8 cellular contexts compared by ENCODE assay signal in genomic region chr16:74601131-74601871, GRCh38. TPM values are rescaled to one million over a fixed set of nuclear protein-coding genes. Genes with fewer than 3 reads are reported as not detected.
A peak's percentile ranks its signal among the peaks of the same experiment; 100 is the strongest.
DNase-seq lines count a peak whose midpoint lies in the region; ATAC-seq and TF ChIP-seq lines count a peak whose summit lies in the region.

No MANE protein-coding gene starts in this region.

- H3K36me3 ChIP-seq in gastroesophageal sphincter (peaks cover 0 to 21% of the 10 kb centered on the region in 2 donors), left ventricle myocardium inferior (peaks cover 7% of the 10 kb centered on the region)

- DNase-seq in NCI-H69 (lab: John Stamatoyannopoulos, UW): peak; percentile 4
- peak; percentile 66 for DNase-seq in activated T-helper 1 cell treated with anti-CD3 and anti-CD28 coated beads, Interleukin-12 subunit alpha, Interleukin-12 subunit beta, Interleukin-2, Interleukin-4 antibody, amounts not matched to agents 30 ng/mL and 10 ng/mL and 1 ng/mL, durations not matched to agents 14 hours and 24 hours and 36 hours (ENCODE audit: low spot score)
- DNase-seq in stimulated activated CD4-positive, alpha-beta T cell treated with anti-CD3 and anti-CD28 coated beads, Interleukin-2, amount 100 ng/mL, for 24 hours: peak; percentile 46 to 54
- DNase-seq in SK-N-DZ (ENCODE audit: low spot score): no peak
- DNase-seq in left ventricle myocardium inferior: no peak

- no peaks in the 10 kb centered on the region for H3K9me3 Mint-ChIP-seq in activated T-helper 1 cell treated with anti-CD3 and anti-CD28 coated beads, Interleukin-12 subunit alpha, Interleukin-12 subunit beta, Interleukin-2, Interleukin-4 antibody, amounts not matched to agents 30 ng/mL and 10 ng/mL and 1 ng/mL, durations not matched to agents 14 hours and 24 hours and 36 hours

- 48 to 68% methylated on average over 9 of the region's 9 CpGs for WGBS in gastroesophageal sphincter (ENCODE audit: low coverage in 1 of 2), 2 donors

- ATAC-seq in GM21447 (IDR thresholded peaks at IDR 0.05; ENCODE audit: unreplicated experiment) (peak; percentile 65), HG02970 (IDR thresholded peaks at IDR 0.05; ENCODE audit: low FRiP score, unreplicated experiment) (no peak), gastroesophageal sphincter (no peak)

- no peak for TF ChIP-seq CTCF in gastroesophageal sphincter (IDR thresholded peaks at IDR 0.05)
- TF ChIP-seq CTCF in left ventricle myocardium inferior (IDR thresholded peaks at IDR 0.05; ENCODE audit: borderline replicate concordance): no peak

- H3K4me3 Mint-ChIP-seq in activated T-helper 1 cell treated with anti-CD3 and anti-CD28 coated beads, Interleukin-12 subunit alpha, Interleukin-12 subunit beta, Interleukin-2, Interleukin-4 antibody, amounts not matched to agents 30 ng/mL and 10 ng/mL and 1 ng/mL, durations not matched to agents 14 hours and 24 hours and 36 hours: peak overlapping the region; percentile 77

- H3K9me3 ChIP-seq in gastroesophageal sphincter: no peaks in the 10 kb centered on the region
- no peaks in the 10 kb centered on the region for H3K9me3 ChIP-seq in left ventricle myocardium inferior (replicated peaks)

- intact Hi-C loops in activated T-helper 1 cell treated with anti-CD3 and anti-CD28 coated beads, Interleukin-12 subunit alpha, Interleukin-12 subunit beta, Interleukin-2, Interleukin-4 antibody, amounts not matched to agents 30 ng/mL and 10 ng/mL and 1 ng/mL, durations not matched to agents 14 hours and 24 hours and 36 hours (cut with micrococcal nuclease): loop anchor here (1.0 to 10.0 kb wide), 3 partner anchors 23 to 1044 kb away; partner anchors contain the start of genes KARS1 and TERF2IP
- intact Hi-C loops in left ventricle myocardium inferior (cut with micrococcal nuclease): no loop called here

- peaks cover 70% of the 10 kb centered on the region for H3K4me1 Mint-ChIP-seq in activated T-helper 1 cell treated with anti-CD3 and anti-CD28 coated beads, Interleukin-12 subunit alpha, Interleukin-12 subunit beta, Interleukin-2, Interleukin-4 antibody, amounts not matched to agents 30 ng/mL and 10 ng/mL and 1 ng/mL, durations not matched to agents 14 hours and 24 hours and 36 hours (ENCODE audit: low read depth)

- no peaks in the 10 kb centered on the region for H3K27me3 Mint-ChIP-seq in activated T-helper 1 cell treated with anti-CD3 and anti-CD28 coated beads, Interleukin-12 subunit alpha, Interleukin-12 subunit beta, Interleukin-2, Interleukin-4 antibody, amounts not matched to agents 30 ng/mL and 10 ng/mL and 1 ng/mL, durations not matched to agents 14 hours and 24 hours and 36 hours (ENCODE audit: insufficient read depth)

- peaks cover 23% of the 10 kb centered on the region for H3K36me3 Mint-ChIP-seq in activated T-helper 1 cell treated with anti-CD3 and anti-CD28 coated beads, Interleukin-12 subunit alpha, Interleukin-12 subunit beta, Interleukin-2, Interleukin-4 antibody, amounts not matched to agents 30 ng/mL and 10 ng/mL and 1 ng/mL, durations not matched to agents 14 hours and 24 hours and 36 hours (ENCODE audit: low read depth)

- H3K27ac ChIP-seq in gastroesophageal sphincter (no peak overlapping the region), left ventricle myocardium inferior (replicated peaks) (no peak overlapping the region)

- H3K27me3 ChIP-seq in gastroesophageal sphincter (no peaks in the 10 kb centered on the region), left ventricle myocardium inferior (ENCODE audit: low read depth) (no peaks in the 10 kb centered on the region)

- TF ChIP-seq POLR2A in gastroesophageal sphincter (IDR thresholded peaks at IDR 0.05): no peak

- peak overlapping the region; percentile 77 for H3K27ac Mint-ChIP-seq in activated T-helper 1 cell treated with anti-CD3 and anti-CD28 coated beads, Interleukin-12 subunit alpha, Interleukin-12 subunit beta, Interleukin-2, Interleukin-4 antibody, amounts not matched to agents 30 ng/mL and 10 ng/mL and 1 ng/mL, durations not matched to agents 14 hours and 24 hours and 36 hours

- no peak for TF ChIP-seq EP300 in gastroesophageal sphincter (IDR thresholded peaks at IDR 0.05)

- no peak overlapping the region for H3K4me3 ChIP-seq in gastroesophageal sphincter
- H3K4me3 ChIP-seq in left ventricle myocardium inferior: no peak overlapping the region

- H3K4me1 ChIP-seq in gastroesophageal sphincter: peaks cover 5 to 61% (median 21%) of the 10 kb centered on the region in 3 donors
- H3K4me1 ChIP-seq in left ventricle myocardium inferior: peaks cover 64% of the 10 kb centered on the region

RNA-seq across cellular contexts. Expression of gene GLG1, which starts 5.6 kb away (rescaled TPM):
- total RNA-seq in activated T-helper 1 cell treated with anti-CD3 and anti-CD28 coated beads, Interleukin-12 subunit alpha, Interleukin-12 subunit beta, Interleukin-2, Interleukin-4 antibody, amounts not matched to agents 30 ng/mL and 10 ng/mL and 1 ng/mL, durations not matched to agents 14 hours and 24 hours and 36 hours: 66.5 and 71.8 TPM in 2 replicates
- 42.9 and 50.3 TPM in 2 replicates for polyA plus RNA-seq in SK-N-DZ (2014; cell fraction: cytosol; rRNA removed)
- polyA plus RNA-seq in SK-N-DZ (2014; cell fraction: nucleus; rRNA removed): 29.2 and 45.2 TPM in 2 replicates
- 100 to 1,000 TPM; 121 to 151 (median 139) TPM for total RNA-seq in gastroesophageal sphincter
- total RNA-seq in left ventricle myocardium inferior: 72.7 TPM

Comparison
In these comparisons a context has a peak if more than half of its experiments do, and no peak if none do; other contexts are left out.
1. DNase-seq: peak in NCI-H69 (single experiment), activated T-helper 1 cell treated with anti-CD3 and anti-CD28 coated beads, Interleukin-12 subunit alpha, Interleukin-12 subunit beta, Interleukin-2, Interleukin-4 antibody, amounts not matched to agents 30 ng/mL and 10 ng/mL and 1 ng/mL, durations not matched to agents 14 hours and 24 hours and 36 hours (single experiment) and stimulated activated CD4-positive, alpha-beta T cell treated with anti-CD3 and anti-CD28 coated beads, Interleukin-2, amount 100 ng/mL, for 24 hours (2 of 2); none in SK-N-DZ (single experiment) and left ventricle myocardium inferior (single experiment).